In genomic region chr9:111481885-111482636, GRCh38 we compare ENCODE assay signal across 8 cellular contexts. TPM values are rescaled to one million over a fixed set of nuclear protein-coding genes. Genes with fewer than 3 reads are reported as not detected.
DNase-seq lines count a peak whose midpoint lies in the region; ATAC-seq and TF ChIP-seq lines count a peak whose summit lies in the region.

No MANE protein-coding gene starts in this region.

- no peak for TF ChIP-seq EP300 in ovary (IDR thresholded peaks at IDR 0.05)

- H3K4me3 ChIP-seq in AG10803 (ENCODE audit: low read length) (peak overlapping the region; percentile 95), RWPE2 (ENCODE audit: severe bottlenecking) (peak overlapping the region; percentile 90), epithelial cell of esophagus (ENCODE audit: low read length) (peak overlapping the region; percentile 80), ovary (peak overlapping the region; percentile 89)

- no peak for ATAC-seq in RWPE2 (ENCODE audit: low read depth)

- DNase-seq in AG10803 (ENCODE audit: low read depth): peak; percentile 32
- peak; percentile 58 for DNase-seq in HCEC 1CT
- DNase-seq in RWPE2 (ENCODE audit: low spot score): no peak
- peak; percentile 47 for DNase-seq in epithelial cell of esophagus (ENCODE audit: low read depth)
- DNase-seq in ovary: no peak
- DNase-seq in stimulated activated CD4-positive, alpha-beta T cell treated with anti-CD3 and anti-CD28 coated beads, Interleukin-15, amount 100 ng/mL, for 24 hours: no peak
- DNase-seq in OCI-M2 (lab: John Stamatoyannopoulos, UW; ENCODE audit: unreplicated experiment): no peak
- DNase-seq in amygdala (lab: John Stamatoyannopoulos, UW): no peak

- H3K36me3 ChIP-seq in RWPE2 (ENCODE audit: low read depth) (no peaks in the 10 kb centered on the region), ovary (no peaks in the 10 kb centered on the region)

- no peak for TF ChIP-seq POLR2A in ovary (IDR thresholded peaks at IDR 0.05)

- no peaks in the 10 kb centered on the region for H3K9me3 ChIP-seq in RWPE2 (ENCODE audit: severe bottlenecking)
- H3K9me3 ChIP-seq in ovary: no peaks in the 10 kb centered on the region

- TF ChIP-seq CTCF in AG10803 (conservative IDR thresholded peaks at IDR 0.05; ENCODE audit: low read length) (no peak), RWPE2 (IDR thresholded peaks at IDR 0.05; ENCODE audit: poor library complexity, severe bottlenecking) (no peak), epithelial cell of esophagus (IDR thresholded peaks at IDR 0.05; ENCODE audit: insufficient read depth, low read depth, low read length, missing control alignments) (no peak), ovary (IDR thresholded peaks at IDR 0.05) (no peak)

- H3K27ac ChIP-seq in RWPE2 (ENCODE audit: poor library complexity, severe bottlenecking) (peak overlapping the region; percentile 95), ovary (peak overlapping the region in 1 of 2 donors; percentile 96)

- intact Hi-C loops in ovary (cut with DNase I): no loop called here

- 31 to 36% (median 33%) methylated on average over 13 of the region's 13 CpGs for WGBS in ovary, 3 donors

- H3K27me3 ChIP-seq in RWPE2 (ENCODE audit: insufficient read depth, poor library complexity, severe bottlenecking): no peaks in the 10 kb centered on the region
- no peaks in the 10 kb centered on the region for H3K27me3 ChIP-seq in ovary

- no peaks in the 10 kb centered on the region for H3K4me1 ChIP-seq in RWPE2 (ENCODE audit: insufficient read depth, poor library complexity, severe bottlenecking)
- H3K4me1 ChIP-seq in ovary (ENCODE audit: insufficient read depth): peaks cover 10% of the 10 kb centered on the region

RNA-seq across cellular contexts. Expression of gene ECPAS, which starts 2.1 kb away (rescaled TPM):
- 10 to 100 TPM; 51.3 to 97.6 (median 89.1) TPM for total RNA-seq in ovary
- 10 to 100 TPM; 23.5 to 55.9 TPM for polyA plus RNA-seq in ovary

RNA-seq across cellular contexts. Expression of gene ZNF483, which starts 42.9 kb away (rescaled TPM):
- 10 to 100 TPM; 21.1 to 55.5 (median 34.5) TPM for total RNA-seq in ovary
- 1 to 10 TPM; 3.2 to 5.0 TPM for polyA plus RNA-seq in ovary

Comparison
In these comparisons a context has a peak if more than half of its experiments do, and no peak if none do; other contexts are left out.
1. DNase-seq: peak in AG10803 (single experiment), HCEC 1CT (single experiment) and epithelial cell of esophagus (single experiment); none in RWPE2 (single experiment), ovary (0 of 5), stimulated activated CD4-positive, alpha-beta T cell treated with anti-CD3 and anti-CD28 coated beads, Interleukin-15, amount 100 ng/mL, for 24 hours (single experiment), OCI-M2 (single experiment) and amygdala (0 of 56).
2. Peak in every context shown above with its lines, with median percentiles within 50 percentile points of each other: H3K4me3 ChIP-seq.